ENCODE assay signal across 8 cellular contexts in the genomic region with DNA sequence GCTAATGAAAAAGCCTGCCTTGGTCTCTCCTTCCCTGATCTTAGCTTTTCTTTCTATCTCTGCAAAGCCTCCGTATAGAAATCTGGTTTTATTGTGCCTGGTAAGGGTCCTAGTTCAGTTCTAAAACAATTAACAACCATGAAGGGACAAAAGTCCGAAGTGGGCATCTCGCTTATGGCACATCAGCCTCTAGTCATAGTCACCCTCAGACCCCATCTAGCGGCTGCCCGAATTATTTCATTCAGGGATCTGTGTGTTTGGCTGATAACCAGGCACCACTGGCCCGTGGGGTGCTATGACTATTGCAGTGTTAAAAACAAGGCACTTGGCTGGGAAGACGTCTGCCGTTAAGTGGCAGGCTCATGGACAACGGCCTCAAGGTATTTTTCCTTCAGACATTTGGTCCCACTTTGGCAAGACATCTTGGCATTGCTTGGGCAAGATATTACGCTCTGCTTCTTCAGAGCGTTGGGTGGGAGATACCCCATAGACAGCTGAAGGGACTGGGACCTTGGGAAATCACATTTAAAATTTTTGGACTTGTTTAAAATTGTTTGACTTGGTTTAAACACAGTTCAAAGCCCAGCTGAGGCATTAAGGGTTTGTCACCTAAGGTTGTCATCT.
DNase-seq lines count a peak whose midpoint lies in the region; ATAC-seq, FAIRE-seq and TF ChIP-seq lines count a peak whose summit lies in the region.

No MANE protein-coding gene starts in this region.

- H3K4me2 ChIP-seq in A549: peak overlapping the region; percentile 82

- FAIRE-seq in A549 (lab: Jason Lieb, UNC): no peak

- DNase-seq in A549 (ENCODE audit: low read depth in 1 of 2, low spot score in 1 of 2) (peak; percentile 67 to 79), NCI-H2029 treated with DMSO at 0.1 percent for 48 hours (lab: John Stamatoyannopoulos, UW) (peak; percentile 27), UCSD-AML1 (lab: John Stamatoyannopoulos, UW; ENCODE audit: unreplicated experiment) (peak; percentile 70), T47D (ENCODE audit: low read depth in 1 of 2, low spot score in 1 of 2) (peak; percentile 45 to 73), kidney epithelial cell (ENCODE audit: low read depth) (no peak)
- DNase-seq in stimulated activated CD4-positive, alpha-beta T cell treated with anti-CD3 and anti-CD28 coated beads, Interleukin-2, amount 100 ng/mL, for 24 hours: peak; percentile 69 to 73

- H3K27ac ChIP-seq in A549: no peak overlapping the region

- in situ Hi-C loops in T47D (cut with HindIII; ENCODE audit: low pct_unique_long_range_greater_than_20kb, low sequenced_read_pairs): no loop called here

- TF ChIP-seq CTCF in A549 (IDR thresholded peaks at IDR 0.05) (peak; percentile 71), kidney epithelial cell (IDR thresholded peaks at IDR 0.05; ENCODE audit: insufficient read depth, low read length, poor library complexity, severe bottlenecking) (peak; percentile 74)

- ATAC-seq in A549 (peak; percentile 85 to 91; a peak in 5 of 6 replicates), GM18498 (IDR thresholded peaks at IDR 0.05; ENCODE audit: unreplicated experiment) (peak; percentile 92), HG02884 (IDR thresholded peaks at IDR 0.05; ENCODE audit: unreplicated experiment) (peak; percentile 96)

- no peaks in the 10 kb centered on the region for H3K4me1 ChIP-seq in A549

- 0 out of 3 replicates have a peak overlapping the region, but pooled peaks have one; percentile 16 for H3K4me3 ChIP-seq in A549
- no peak overlapping the region for H3K4me3 ChIP-seq in kidney epithelial cell (ENCODE audit: low read depth, low read length)

- no peak for TF ChIP-seq POLR2A in A549 (IDR thresholded peaks at IDR 0.05; ENCODE audit: low read length)

- H3K27me3 ChIP-seq in kidney epithelial cell (ENCODE audit: control insufficient read depth, insufficient read depth, low read length): peaks cover 25% of the 10 kb centered on the region

- TF ChIP-seq RAD21 in A549 (conservative IDR thresholded peaks at IDR 0.05 in 1 of 2, IDR thresholded peaks at IDR 0.05 in 1 of 2): peak; percentile 58 to 70

- no peak for TF ChIP-seq EP300 in A549 (IDR thresholded peaks at IDR 0.05)

- 18% methylated on average over 11 of the region's 11 CpGs for WGBS in A549 (ENCODE audit: missing lambda C conversion rate)

- H3K9me3 ChIP-seq in A549: no peaks in the 10 kb centered on the region

- CTCF ChIA-PET in A549 (lab: Yijun Ruan, JAX): interaction anchor here (0.9 to 9.8 kb wide), 17 partner anchors 9 to 392 kb away, joined by 3 to 72 read pairs (median 5); no protein-coding TSS in a partner anchor

- POLR2A ChIA-PET in A549 (lab: Yijun Ruan, JAX): no interaction called here

- no peaks in the 10 kb centered on the region for H3K36me3 ChIP-seq in kidney epithelial cell (ENCODE audit: control insufficient read depth, insufficient read depth, low read length)

TF ChIP-seq in A549, 52 proteins besides CTCF, POLR2A, EP300 and RAD21:
- TF ChIP-seq GATA3 (IDR thresholded peaks at IDR 0.05; ENCODE audit: borderline replicate concordance) (no peak), SMC3 (IDR thresholded peaks at IDR 0.05) (peak; percentile 70)
